Comparison of ENCODE assay signal across 18 cellular contexts in the genomic region with DNA sequence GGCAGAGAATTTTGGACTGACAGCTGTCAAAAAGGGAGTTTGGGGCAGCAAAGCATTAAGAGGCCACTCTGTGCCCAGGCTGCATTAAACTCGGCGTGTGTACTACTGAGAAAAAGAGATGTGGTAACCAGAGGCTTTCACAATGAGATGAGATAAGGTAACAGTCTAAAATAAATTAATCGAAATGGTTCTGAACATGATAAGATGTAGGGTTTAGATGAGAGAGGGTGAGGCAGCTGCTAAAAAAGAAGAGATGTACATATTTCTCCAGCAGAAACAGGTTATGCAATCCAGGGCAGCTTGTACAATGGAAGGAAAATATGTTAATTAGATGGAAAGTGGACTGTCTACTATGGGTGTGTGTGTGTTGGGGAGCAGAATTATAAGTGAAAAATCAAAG.
"Had no signal": no experiment of that assay in that cellular context is flagged by ENCODE, and none has a peak within 500 bp of the region (broad histone marks: within the 10 kb centered on the region; RNA-seq: fewer than 3 reads in every experiment).

No MANE protein-coding gene starts in this region.

- H3K9me3 ChIP-seq: body of pancreas, psoas muscle had no signal

- DNase-seq: activated CD4-positive, alpha-beta T cell treated with anti-CD3 and anti-CD28 coated beads, Interleukin-2, amount 50 U/mL, for 1 hour; activated CD4-positive, CD25-positive, alpha-beta regulatory T cell; activated naive CD4-positive, alpha-beta T cell treated with anti-CD3 and anti-CD28 coated beads, Interleukin-2, amount 10 ng/mL, durations not matched to agents 7 days and 5 days; amniotic stem cell; body of pancreas; central memory CD4-positive, alpha-beta T cell; cortex of kidney; erythroblast; foreskin melanocyte; head of caudate nucleus; islet precursor cell; psoas muscle; spleen; stimulated activated CD4-positive, alpha-beta T cell treated with anti-CD3 and anti-CD28 coated beads, Interleukin-1b, Interleukin-23, amount 100 ng/mL, for 48 hours; stimulated activated naive B cell treated with anti-CD40 and anti-IgM and Interleukin-4, amounts not matched to agents 10 μg/mL and 1 μg/mL and 100 μg/mL, for 72 hours; T-helper 1 cell had no signal

- H3K4me1 ChIP-seq: psoas muscle had no signal

- H3K27me3 ChIP-seq: body of pancreas, spleen had no signal

- H3K4me3 ChIP-seq: body of pancreas, psoas muscle, spleen had no signal

- ATAC-seq: body of pancreas; left lobe of liver; psoas muscle; sciatic nerve; stimulated activated naive B cell treated with anti-CD40 and anti-IgM and Interleukin-4, amounts not matched to agents 10 μg/mL and 1 μg/mL and 100 μg/mL, for 72 hours had no signal

- H3K27ac ChIP-seq: psoas muscle had no signal
